In genomic region chr11:126583101-126583500, GRCh38 we compare ENCODE assay signal across 22 cellular contexts.
DNase-seq lines count a peak whose midpoint lies in the region; ATAC-seq, FAIRE-seq and TF ChIP-seq lines count a peak whose summit lies in the region.
"Had no signal": no experiment of that assay in that cellular context is flagged by ENCODE, and none has a peak within 500 bp of the region (broad histone marks: within the 10 kb centered on the region; RNA-seq: fewer than 3 reads in every experiment).

No MANE protein-coding gene starts in this region.

- H2AFZ ChIP-seq in astrocyte (ENCODE audit: low read depth, low read length) = no peak overlapping the region
- H2AFZ ChIP-seq: GM23338 had no signal

- H3K27ac ChIP-seq in astrocyte (ENCODE audit: low read depth, low read length) = no peak overlapping the region
- H3K27ac ChIP-seq: BLaER1 had no signal

- peaks cover 16% of the 10 kb centered on the region for H3K4me1 ChIP-seq in astrocyte (ENCODE audit: insufficient read depth, low read length)

- POLR2A ChIA-PET in MCF 10A (lab: Yijun Ruan, JAX) = no interaction called here

- in situ Hi-C loops in G401 (cut with HindIII; ENCODE audit: low sequenced_read_pairs) = no loop called here

- H3K4me3 Mint-ChIP-seq in astrocyte (ENCODE audit: unreplicated experiment) (no peak overlapping the region), nephron (no peak overlapping the region), MCF 10A (ENCODE audit: unreplicated experiment) (no peak overlapping the region)
- H3K4me3 Mint-ChIP-seq: CD14-positive monocyte; CD4-positive, alpha-beta memory T cell; GM23338; HFFc6 had no signal

- H4K20me1 ChIP-seq in astrocyte (ENCODE audit: insufficient read depth, low read length) = no peaks in the 10 kb centered on the region
- H4K20me1 ChIP-seq: BLaER1 had no signal

- H3K9me3 Mint-ChIP-seq in astrocyte (ENCODE audit: unreplicated experiment) (no peaks in the 10 kb centered on the region), nephron (no peaks in the 10 kb centered on the region), MCF 10A (ENCODE audit: unreplicated experiment) (no peaks in the 10 kb centered on the region)
- H3K9me3 Mint-ChIP-seq: CD14-positive monocyte, GM23338, HFFc6 had no signal

- no peaks in the 10 kb centered on the region for H3K9me3 ChIP-seq in astrocyte (ENCODE audit: insufficient read depth, low read depth, low read length)
- H3K9me3 ChIP-seq: BLaER1 had no signal

- no peaks in the 10 kb centered on the region for H3K4me1 Mint-ChIP-seq in astrocyte (ENCODE audit: low read depth, unreplicated experiment)
- H3K4me1 Mint-ChIP-seq in nephron = peaks cover 14% of the 10 kb centered on the region
- H3K4me1 Mint-ChIP-seq in MCF 10A (ENCODE audit: insufficient read depth, unreplicated experiment) = peaks cover 2% of the 10 kb centered on the region
- H3K4me1 Mint-ChIP-seq: CD14-positive monocyte had no signal

- H3K27me3 Mint-ChIP-seq in astrocyte (ENCODE audit: low read depth, unreplicated experiment) (peaks cover 24% of the 10 kb centered on the region), nephron (ENCODE audit: low read depth) (peaks cover 20% of the 10 kb centered on the region), MCF 10A (ENCODE audit: insufficient read depth, unreplicated experiment) (peaks cover 12% of the 10 kb centered on the region)

- H3K4me3 ChIP-seq in astrocyte (ENCODE audit: insufficient read depth, low read depth, low read length) = no peak overlapping the region
- H3K4me3 ChIP-seq: BLaER1, GM23338 had no signal

- no peaks in the 10 kb centered on the region for H3K36me3 Mint-ChIP-seq in astrocyte (ENCODE audit: low read depth, unreplicated experiment)
- H3K36me3 Mint-ChIP-seq in nephron (ENCODE audit: low read depth) = no peaks in the 10 kb centered on the region
- no peaks in the 10 kb centered on the region for H3K36me3 Mint-ChIP-seq in MCF 10A (ENCODE audit: insufficient read depth, unreplicated experiment)
- H3K36me3 Mint-ChIP-seq: CD14-positive monocyte; CD4-positive, alpha-beta memory T cell had no signal

- H3K27me3 ChIP-seq in astrocyte (ENCODE audit: insufficient read depth, low read length) = no peaks in the 10 kb centered on the region
- H3K27me3 ChIP-seq: BLaER1 had no signal

- H3K9ac ChIP-seq in astrocyte (ENCODE audit: low read length) = no peak overlapping the region
- H3K9ac ChIP-seq: BLaER1 had no signal

- H3K36me3 ChIP-seq in astrocyte (ENCODE audit: insufficient read depth, low read length) = no peaks in the 10 kb centered on the region
- H3K36me3 ChIP-seq: BLaER1 had no signal

- no peak for ATAC-seq in GM19324 (IDR thresholded peaks at IDR 0.05; ENCODE audit: low FRiP score, unreplicated experiment)
- no peak for ATAC-seq in HG02588 (IDR thresholded peaks at IDR 0.05; ENCODE audit: unreplicated experiment)
- ATAC-seq: GM23338, HCT116 had no signal

- peak; percentile 79 for DNase-seq in G401 (ENCODE audit: low spot score)
- DNase-seq in astrocyte (ENCODE audit: low read depth) = no peak
- peak; percentile 64 for DNase-seq in cerebellum (ENCODE audit: low spot score)
- DNase-seq in MCF 10A (ENCODE audit: unreplicated experiment) = no peak
- no peak for DNase-seq in NCI-H1417 treated with DMSO at 0.1 percent for 48 hours (lab: John Stamatoyannopoulos, UW)
- DNase-seq: 8988T; CD4-positive, alpha-beta memory T cell; DMS53; DND-41; EL; H7; HFFc6 had no signal

- TF ChIP-seq CTCF in astrocyte (IDR thresholded peaks at IDR 0.05; ENCODE audit: insufficient read depth, low read depth, low read length) (no peak), nephron (IDR thresholded peaks at IDR 0.05; ENCODE audit: unreplicated experiment in 3 of 3) (no peak), MCF 10A (IDR thresholded peaks at IDR 0.05; ENCODE audit: unreplicated experiment) (no peak)

- H3K27ac Mint-ChIP-seq in astrocyte (ENCODE audit: unreplicated experiment) = peak overlapping the region; percentile 34
- peak overlapping the region in 2 of 3 experiments; percentile 57 to 58 for H3K27ac Mint-ChIP-seq in nephron
- no peak overlapping the region for H3K27ac Mint-ChIP-seq in MCF 10A (ENCODE audit: low read depth, unreplicated experiment)
- H3K27ac Mint-ChIP-seq: CD14-positive monocyte, GM23338, HFFc6 had no signal

- H3K79me2 ChIP-seq in astrocyte (ENCODE audit: insufficient read depth, low read length) = no peaks in the 10 kb centered on the region

- no peak for FAIRE-seq in astrocyte (lab: Jason Lieb, UNC)
- FAIRE-seq: G401.6, GM12891, GM19239 had no signal

- no TSS peak for BruUV-seq in MCF 10A (replicated peaks; lab: Mats Ljungman, UMichigan)

- no peak overlapping the region for H3K4me2 ChIP-seq in astrocyte (ENCODE audit: low read length)
- H3K4me2 ChIP-seq: GM23338 had no signal

- CTCF ChIA-PET in MCF 10A (lab: Yijun Ruan, JAX) = interaction anchor here (0.6 kb wide), 1 partner anchor 276 kb away, joined by 5 read pairs; no protein-coding TSS in a partner anchor

- intact Hi-C loops in MCF 10A (cut with micrococcal nuclease) = loop anchor here (10.0 kb wide), 1 partner anchor 268 kb away; no protein-coding TSS in a partner anchor

Comparison
In these comparisons a context has a peak if more than half of its experiments do, and no peak if none do; other contexts are left out.
1. DNase-seq: peak in G401 (single experiment) and cerebellum (single experiment); none in astrocyte (single experiment), MCF 10A (single experiment) and NCI-H1417 treated with DMSO at 0.1 percent for 48 hours (single experiment).